28 cellular contexts compared by ENCODE assay signal in genomic region chr4:138899999-138900398, GRCh38.
"Had no signal": no experiment of that assay in that cellular context is flagged by ENCODE, and none has a peak within 500 bp of the region (broad histone marks: within the 10 kb centered on the region; RNA-seq: fewer than 3 reads in every experiment).

No MANE protein-coding gene starts in this region.

- H3K36me3 Mint-ChIP-seq: activated CD8-positive, alpha-beta memory T cell treated with anti-CD3 and anti-CD28 coated beads, Interleukin-2, amount 10 ng/mL, durations not matched to agents 7 days and 5 days; activated naive CD4-positive, alpha-beta T cell treated with anti-CD3 and anti-CD28 coated beads, Interleukin-2, amount 10 ng/mL, durations not matched to agents 7 days and 5 days; activated naive CD8-positive, alpha-beta T cell had no signal

- DNase-seq: activated B cell treated with CpG ODN at 0.5 μM for 24 hours; activated CD4-positive, alpha-beta memory T cell treated with anti-CD3 and anti-CD28 coated beads, Interleukin-2, amount 10 ng/mL, durations not matched to agents 7 days and 5 days; activated CD4-positive, alpha-beta T cell treated with anti-CD3 and anti-CD28 coated beads for 4 hours; activated CD4-positive, alpha-beta T cell treated with anti-CD3 and anti-CD28 coated beads, Interleukin-2, amount 50 U/mL, for 1 hour; activated CD4-positive, CD25-positive, alpha-beta regulatory T cell treated with anti-CD3 and anti-CD28 coated beads, Interleukin-2, amount 50 U/mL, for 72 hours; activated CD8-positive, alpha-beta memory T cell treated with anti-CD3 and anti-CD28 coated beads for 24 hours; activated CD8-positive, alpha-beta memory T cell treated with anti-CD3 and anti-CD28 coated beads, Interleukin-2, amount 10 ng/mL, durations not matched to agents 7 days and 5 days; activated CD8-positive, alpha-beta memory T cell treated with anti-CD3 and anti-CD28 coated beads, Interleukin-2, amount 50 U/mL, for 48 hours; activated effector memory CD4-positive, alpha-beta T cell treated with Interleukin-2 at 50 U/mL for 16 hours; activated naive CD4-positive, alpha-beta T cell treated with anti-CD3 and anti-CD28 coated beads, Interleukin-2, amount 10 ng/mL, durations not matched to agents 7 days and 5 days; activated naive CD8-positive, alpha-beta T cell treated with anti-CD3 and anti-CD28 coated beads, Interleukin-2, amount 50 U/mL, for 24 hours; activated T-cell treated with anti-CD3 and anti-CD28 coated beads, Interleukin-2, amount 50 U/mL, for 48 hours; amniotic stem cell; aorta; NCI-H146; NCI-H2029 treated with DMSO at 0.1 percent for 48 hours; NCI-H2107; NCI-H2171; NCI-H510A; NCI-H526; NCI-H748 treated with DMSO at 0.1 percent for 48 hours; NK-92 treated with Interleukin-12 subunit alpha and Interleukin-12 subunit beta, amount 100 ng/mL, for 24 hours; OCI-M1; Right ventricle myocardium superior; SW 1271; T-helper 1 cell had no signal

- H3K9me3 Mint-ChIP-seq: activated B cell treated with CpG ODN at 0.5 μM for 24 hours; activated CD4-positive, alpha-beta memory T cell treated with anti-CD3 and anti-CD28 coated beads, Interleukin-2, amount 10 ng/mL, durations not matched to agents 7 days and 5 days; activated naive CD4-positive, alpha-beta T cell treated with anti-CD3 and anti-CD28 coated beads, Interleukin-2, amount 10 ng/mL, durations not matched to agents 7 days and 5 days; activated naive CD8-positive, alpha-beta T cell treated with anti-CD3 and anti-CD28 coated beads, Interleukin-2, amount 50 U/mL, for 24 hours had no signal

- H3K27ac Mint-ChIP-seq: activated B cell treated with CpG ODN at 0.5 μM for 24 hours; activated CD4-positive, alpha-beta memory T cell treated with anti-CD3 and anti-CD28 coated beads, Interleukin-2, amount 10 ng/mL, durations not matched to agents 7 days and 5 days; activated CD8-positive, alpha-beta memory T cell treated with anti-CD3 and anti-CD28 coated beads, Interleukin-2, amount 10 ng/mL, durations not matched to agents 7 days and 5 days; activated naive CD4-positive, alpha-beta T cell treated with anti-CD3 and anti-CD28 coated beads, Interleukin-2, amount 10 ng/mL, durations not matched to agents 7 days and 5 days; activated naive CD8-positive, alpha-beta T cell; activated naive CD8-positive, alpha-beta T cell treated with anti-CD3 and anti-CD28 coated beads, Interleukin-2, amount 50 U/mL, for 24 hours had no signal

- H3K4me1 Mint-ChIP-seq: activated B cell treated with CpG ODN at 0.5 μM for 24 hours; activated naive CD8-positive, alpha-beta T cell treated with anti-CD3 and anti-CD28 coated beads, Interleukin-2, amount 50 U/mL, for 24 hours had no signal

- H3K27me3 Mint-ChIP-seq: activated B cell treated with CpG ODN at 0.5 μM for 24 hours; activated naive CD8-positive, alpha-beta T cell had no signal

- H3K4me3 Mint-ChIP-seq: activated B cell treated with CpG ODN at 0.5 μM for 24 hours; activated CD4-positive, alpha-beta memory T cell treated with anti-CD3 and anti-CD28 coated beads, Interleukin-2, amount 10 ng/mL, durations not matched to agents 7 days and 5 days; activated CD8-positive, alpha-beta memory T cell treated with anti-CD3 and anti-CD28 coated beads, Interleukin-2, amount 10 ng/mL, durations not matched to agents 7 days and 5 days; activated naive CD4-positive, alpha-beta T cell treated with anti-CD3 and anti-CD28 coated beads, Interleukin-2, amount 10 ng/mL, durations not matched to agents 7 days and 5 days; activated naive CD8-positive, alpha-beta T cell; activated naive CD8-positive, alpha-beta T cell treated with anti-CD3 and anti-CD28 coated beads, Interleukin-2, amount 50 U/mL, for 24 hours had no signal

- H3K36me3 ChIP-seq: cardiac muscle cell had no signal

- H3K27me3 ChIP-seq: cardiac muscle cell had no signal

- H3K27ac ChIP-seq: cardiac muscle cell had no signal

- H3K4me3 ChIP-seq: cardiac muscle cell had no signal
